Comparison of ENCODE assay signal across 1 cellular context in genomic region chr6:3175742-3176321, GRCh38.
TF ChIP-seq lines count a peak whose summit lies in the region.

No MANE protein-coding gene starts in this region.

TF ChIP-seq in HEK293, 187 proteins besides CTCF, POLR2A, EP300 and RAD21:
- TF ChIP-seq PRDM10 (tag by site-specific recombination; IDR thresholded peaks at IDR 0.05) (0 out of 2 replicates have a peak, but pooled peaks have one; percentile 5), WT1 (tag by site-specific recombination; IDR thresholded peaks at IDR 0.05) (peak; percentile 59), KLF8 (tag by site-specific recombination; IDR thresholded peaks at IDR 0.05) (peak; percentile 32; the same call in 1 of the 2 replicates), TSHZ1 (tag by site-specific recombination; IDR thresholded peaks at IDR 0.05; ENCODE audit: borderline replicate concordance) (no peak), ZNF600 (tag by site-specific recombination; IDR thresholded peaks at IDR 0.05) (peak; percentile 9; the same call in 1 of the 2 replicates), ZNF211 (tag by site-specific recombination; IDR thresholded peaks at IDR 0.05; ENCODE audit: low read depth) (no peak), ZNF645 (tag by site-specific recombination; IDR thresholded peaks at IDR 0.05) (no peak), ZIC2 (tag by site-specific recombination; IDR thresholded peaks at IDR 0.05) (peak; percentile 15; the same call in 1 of the 2 replicates), SCRT2 (tag by site-specific recombination; IDR thresholded peaks at IDR 0.05) (peak; percentile 51; the same call in 1 of the 2 replicates), KLF7 (tag by site-specific recombination; IDR thresholded peaks at IDR 0.05; ENCODE audit: borderline replicate concordance) (no peak), ZBTB48 (tag by site-specific recombination; IDR thresholded peaks at IDR 0.05) (0 out of 2 replicates have a peak, but pooled peaks have one; percentile 20), ZXDB (tag by site-specific recombination; IDR thresholded peaks at IDR 0.05) (peak; percentile 34; the same call in 1 of the 2 replicates), OSR2 (tag by site-specific recombination; IDR thresholded peaks at IDR 0.05) (peak; percentile 44; the same call in 1 of the 2 replicates)
